In genomic region chr4:85482000-85482738, GRCh38 we compare ENCODE assay signal across 1 cellular context.
TF ChIP-seq lines count a peak whose summit lies in the region.

No MANE protein-coding gene starts in this region.

TF ChIP-seq in GM12878, 131 proteins besides CTCF, POLR2A, EP300 and RAD21:
- TF ChIP-seq MYC (IDR thresholded peaks at IDR 0.05; ENCODE audit: insufficient read depth, insufficient read length, insufficient replicate concordance, low read length, severe bottlenecking): no peak
- no peak for TF ChIP-seq NR2C1 (IDR thresholded peaks at IDR 0.05)
- TF ChIP-seq FOXM1 (IDR thresholded peaks at IDR 0.05; ENCODE audit: low read depth, low read length): no peak
- peak; percentile 63 for TF ChIP-seq RUNX3 (IDR thresholded peaks at IDR 0.05; ENCODE audit: low read length)
- TF ChIP-seq IRF4 (IDR thresholded peaks at IDR 0.05; ENCODE audit: low read depth, low read length): no peak
- TF ChIP-seq ATF3 (IDR thresholded peaks at IDR 0.05; ENCODE audit: borderline replicate concordance, extremely low read depth, low read depth, low read length): no peak
- TF ChIP-seq, protein P1, sequence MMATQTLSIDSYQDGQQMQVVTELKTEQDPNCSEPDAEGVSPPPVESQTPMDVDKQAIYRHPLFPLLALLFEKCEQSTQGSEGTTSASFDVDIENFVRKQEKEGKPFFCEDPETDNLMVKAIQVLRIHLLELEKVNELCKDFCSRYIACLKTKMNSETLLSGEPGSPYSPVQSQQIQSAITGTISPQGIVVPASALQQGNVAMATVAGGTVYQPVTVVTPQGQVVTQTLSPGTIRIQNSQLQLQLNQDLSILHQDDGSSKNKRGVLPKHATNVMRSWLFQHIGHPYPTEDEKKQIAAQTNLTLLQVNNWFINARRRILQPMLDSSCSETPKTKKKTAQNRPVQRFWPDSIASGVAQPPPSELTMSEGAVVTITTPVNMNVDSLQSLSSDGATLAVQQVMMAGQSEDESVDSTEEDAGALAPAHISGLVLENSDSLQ (IDR thresholded peaks at IDR 0.05): no peak
- no peak for TF ChIP-seq ZNF274 (IDR thresholded peaks at IDR 0.05; ENCODE audit: insufficient read depth, insufficient read length)
- peak in 1 of 2 experiments; percentile 28; a peak in 1 of 4 replicates for TF ChIP-seq IKZF2 (IDR thresholded peaks at IDR 0.05)
- TF ChIP-seq, protein P2, sequence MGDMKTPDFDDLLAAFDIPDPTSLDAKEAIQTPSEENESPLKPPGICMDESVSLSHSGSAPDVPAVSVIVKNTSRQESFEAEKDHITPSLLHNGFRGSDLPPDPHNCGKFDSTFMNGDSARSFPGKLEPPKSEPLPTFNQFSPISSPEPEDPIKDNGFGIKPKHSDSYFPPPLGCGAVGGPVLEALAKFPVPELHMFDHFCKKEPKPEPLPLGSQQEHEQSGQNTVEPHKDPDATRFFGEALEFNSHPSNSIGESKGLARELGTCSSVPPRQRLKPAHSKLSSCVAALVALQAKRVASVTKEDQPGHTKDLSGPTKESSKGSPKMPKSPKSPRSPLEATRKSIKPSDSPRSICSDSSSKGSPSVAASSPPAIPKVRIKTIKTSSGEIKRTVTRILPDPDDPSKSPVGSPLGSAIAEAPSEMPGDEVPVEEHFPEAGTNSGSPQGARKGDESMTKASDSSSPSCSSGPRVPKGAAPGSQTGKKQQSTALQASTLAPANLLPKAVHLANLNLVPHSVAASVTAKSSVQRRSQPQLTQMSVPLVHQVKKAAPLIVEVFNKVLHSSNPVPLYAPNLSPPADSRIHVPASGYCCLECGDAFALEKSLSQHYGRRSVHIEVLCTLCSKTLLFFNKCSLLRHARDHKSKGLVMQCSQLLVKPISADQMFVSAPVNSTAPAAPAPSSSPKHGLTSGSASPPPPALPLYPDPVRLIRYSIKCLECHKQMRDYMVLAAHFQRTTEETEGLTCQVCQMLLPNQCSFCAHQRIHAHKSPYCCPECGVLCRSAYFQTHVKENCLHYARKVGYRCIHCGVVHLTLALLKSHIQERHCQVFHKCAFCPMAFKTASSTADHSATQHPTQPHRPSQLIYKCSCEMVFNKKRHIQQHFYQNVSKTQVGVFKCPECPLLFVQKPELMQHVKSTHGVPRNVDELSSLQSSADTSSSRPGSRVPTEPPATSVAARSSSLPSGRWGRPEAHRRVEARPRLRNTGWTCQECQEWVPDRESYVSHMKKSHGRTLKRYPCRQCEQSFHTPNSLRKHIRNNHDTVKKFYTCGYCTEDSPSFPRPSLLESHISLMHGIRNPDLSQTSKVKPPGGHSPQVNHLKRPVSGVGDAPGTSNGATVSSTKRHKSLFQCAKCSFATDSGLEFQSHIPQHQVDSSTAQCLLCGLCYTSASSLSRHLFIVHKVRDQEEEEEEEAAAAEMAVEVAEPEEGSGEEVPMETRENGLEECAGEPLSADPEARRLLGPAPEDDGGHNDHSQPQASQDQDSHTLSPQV (IDR thresholded peaks at IDR 0.05): no peak
- TF ChIP-seq SIN3A (IDR thresholded peaks at IDR 0.05; ENCODE audit: low read depth, low read length): no peak
- TF ChIP-seq IKZF1 (conservative IDR thresholded peaks at IDR 0.05): 0 out of 2 replicates have a peak, but pooled peaks have one; percentile 16
- no peak for TF ChIP-seq RCOR1 (conservative IDR thresholded peaks at IDR 0.05; ENCODE audit: low read depth, low read length)
- TF ChIP-seq NFIC (IDR thresholded peaks at IDR 0.05; ENCODE audit: low read depth, low read length): no peak
- TF ChIP-seq MTA2 (IDR thresholded peaks at IDR 0.05; ENCODE audit: low read depth): peak; percentile 31; the same call in 1 of the 2 replicates
- peak; percentile 72 for TF ChIP-seq SPI1 (IDR thresholded peaks at IDR 0.05; ENCODE audit: borderline replicate concordance, insufficient read depth, low read depth, low read length)
TF ChIP-seq in GM12878: peak in this region for 5.
